13 cellular contexts compared by ENCODE assay signal in genomic region chr1:77438239-77438913, GRCh38.
DNase-seq lines count a peak whose midpoint lies in the region; ATAC-seq and TF ChIP-seq lines count a peak whose summit lies in the region.
"Had no signal": no experiment of that assay in that cellular context is flagged by ENCODE, and none has a peak within 500 bp of the region (broad histone marks: within the 10 kb centered on the region; RNA-seq: fewer than 3 reads in every experiment).

No MANE protein-coding gene starts in this region.

- POLR2A ChIA-PET in A673 (lab: Charles Lee; ENCODE audit: low non-redundant PET): no interaction called here

- no TSS peak for BruUV-seq in A673 (replicated peaks; lab: Mats Ljungman, UMichigan)

- H3K27me3 ChIP-seq in A673 (replicated peaks; ENCODE audit: insufficient read depth, low read depth, low read length, poor library complexity) (no peaks in the 10 kb centered on the region), mesenchymal stem cell (ENCODE audit: control insufficient read depth in 1 of 2, insufficient read depth in 1 of 2, low read length in 2 of 2) (no peaks in the 10 kb centered on the region)
- H3K27me3 ChIP-seq: gastroesophageal sphincter, SJSA1 had no signal

- H3K9me3 ChIP-seq in A673 (ENCODE audit: low read depth, low read length, poor library complexity, severe bottlenecking) (no peaks in the 10 kb centered on the region), mesenchymal stem cell (ENCODE audit: control insufficient read depth, low read length) (peaks cover 6% of the 10 kb centered on the region)
- H3K9me3 ChIP-seq: SJSA1 had no signal

- 61% methylated on average over 4 of the region's 4 CpGs for WGBS in mesenchymal stem cell

- H3K4me3 ChIP-seq in A673 (ENCODE audit: low read depth, low read length, poor library complexity, severe bottlenecking) (no peak overlapping the region), mesenchymal stem cell (ENCODE audit: insufficient read depth in 1 of 2, low read depth in 1 of 2, low read length in 2 of 2) (peak overlapping the region in 1 of 2 experiments; percentile 69)
- H3K4me3 ChIP-seq: SJSA1 had no signal

- no peak overlapping the region for H2BK15ac ChIP-seq in mesenchymal stem cell (ENCODE audit: low read depth, poor library complexity, severe bottlenecking)

- no peak for ATAC-seq in GM21447 (IDR thresholded peaks at IDR 0.05; ENCODE audit: unreplicated experiment)
- ATAC-seq in GM19397 (IDR thresholded peaks at IDR 0.05; ENCODE audit: unreplicated experiment): no peak
- ATAC-seq: gastroesophageal sphincter had no signal

- H4K91ac ChIP-seq in mesenchymal stem cell (ENCODE audit: low read length): no peak overlapping the region

- intact Hi-C loops in A673 (cut with micrococcal nuclease; ENCODE audit: unreplicated experiment): no loop called here

- H3K23ac ChIP-seq in mesenchymal stem cell (ENCODE audit: low read length in 2 of 2): no peak overlapping the region

- peaks cover 9% of the 10 kb centered on the region for H3K79me1 ChIP-seq in mesenchymal stem cell (replicated peaks; ENCODE audit: low read length, poor library complexity, severe bottlenecking)

- no peak overlapping the region for H3K14ac ChIP-seq in mesenchymal stem cell (ENCODE audit: low read length in 2 of 2)

- H3K18ac ChIP-seq in mesenchymal stem cell (ENCODE audit: low read depth in 1 of 2, low read length in 2 of 2): no peak overlapping the region

- H3K36me3 ChIP-seq in A673 (ENCODE audit: insufficient read depth, low read length, poor library complexity, severe bottlenecking) (no peaks in the 10 kb centered on the region), mesenchymal stem cell (ENCODE audit: control insufficient read depth in 1 of 2, insufficient read depth in 2 of 2, low read depth in 1 of 2, low read length in 2 of 2) (no peaks in the 10 kb centered on the region)
- H3K36me3 ChIP-seq: gastroesophageal sphincter, SJSA1 had no signal

- H3K4me2 ChIP-seq in mesenchymal stem cell (ENCODE audit: low read length, poor library complexity, severe bottlenecking): no peak overlapping the region

- peaks cover 9% of the 10 kb centered on the region for H3K4me1 ChIP-seq in A673 (ENCODE audit: insufficient read depth, low read length, poor library complexity, severe bottlenecking)
- no peaks in the 10 kb centered on the region for H3K4me1 ChIP-seq in mesenchymal stem cell (ENCODE audit: control insufficient read depth, insufficient read depth, low read depth, low read length)
- H3K4me1 ChIP-seq: SJSA1 had no signal

- CTCF ChIA-PET in A673 (lab: Charles Lee): no interaction called here

- H3K27ac ChIP-seq in A673 (ENCODE audit: low read depth, low read length, poor library complexity, severe bottlenecking) (no peak overlapping the region), angular gyrus (ENCODE audit: low read depth, low read length) (peak overlapping the region; percentile 37), mesenchymal stem cell (ENCODE audit: low read length, poor library complexity, severe bottlenecking) (peak overlapping the region; percentile 47)

- H2BK120ac ChIP-seq in mesenchymal stem cell (ENCODE audit: low read depth, low read length): no peak overlapping the region

- no peak overlapping the region for H4K8ac ChIP-seq in mesenchymal stem cell (ENCODE audit: low read length)

- H2AK5ac ChIP-seq in mesenchymal stem cell (ENCODE audit: low read length, severe bottlenecking): no peak overlapping the region

- H3K4ac ChIP-seq in mesenchymal stem cell (ENCODE audit: low read depth in 1 of 2, low read length in 2 of 2): no peak overlapping the region

- H2AFZ ChIP-seq in mesenchymal stem cell (ENCODE audit: low read depth, low read length): no peak overlapping the region

- no peak overlapping the region for H2BK12ac ChIP-seq in mesenchymal stem cell (ENCODE audit: low read length in 2 of 2)

- no peak overlapping the region for H2BK5ac ChIP-seq in mesenchymal stem cell (ENCODE audit: low read depth, low read length, poor library complexity, severe bottlenecking)

- H3K9ac ChIP-seq in mesenchymal stem cell (ENCODE audit: low read length): peak overlapping the region; percentile 79

- DNase-seq in A673 (ENCODE audit: low spot score) (peak; percentile 58), H4 (ENCODE audit: low spot score) (peak; percentile 60), mesenchymal stem cell (peak; percentile 59), midbrain (lab: John Stamatoyannopoulos, UW) (no peak), NCI-H1694 (lab: John Stamatoyannopoulos, UW) (no peak)
- DNase-seq: DMS79 treated with DMSO at 0.1 percent for 48 hours, NCI-H1417, nephron progenitor cell had no signal

- TF ChIP-seq CTCF in A673 (conservative IDR thresholded peaks at IDR 0.05; ENCODE audit: low read depth, low read length): no peak

Comparison
In these comparisons a context has a peak if more than half of its experiments do, and no peak if none do; other contexts are left out.
1. DNase-seq: peak in A673 (single experiment), H4 (single experiment) and mesenchymal stem cell (single experiment); none in midbrain (single experiment) and NCI-H1694 (single experiment).